12 cellular contexts compared by ENCODE assay signal in the genomic region with DNA sequence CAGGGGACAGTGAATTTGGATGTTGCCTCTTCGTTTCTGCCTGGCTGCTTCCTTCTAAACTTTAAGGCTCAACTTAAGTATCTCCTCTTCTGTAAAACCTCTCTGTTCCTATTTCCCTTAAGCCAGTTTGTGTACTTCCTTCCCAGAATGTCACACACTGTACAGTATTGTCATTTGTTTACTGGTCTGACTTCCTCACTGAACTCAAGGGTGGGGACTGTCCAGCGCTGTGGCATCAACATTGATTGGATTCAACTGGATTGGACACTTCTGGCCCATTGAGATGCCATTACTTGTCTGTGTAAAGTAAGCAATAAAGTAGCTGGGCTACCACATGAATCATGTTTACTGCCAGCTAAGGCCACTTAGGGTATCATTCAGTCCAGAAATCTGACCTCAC.
"Had no signal": no experiment of that assay in that cellular context is flagged by ENCODE, and none has a peak within 500 bp of the region (broad histone marks: within the 10 kb centered on the region; RNA-seq: fewer than 3 reads in every experiment).

No MANE protein-coding gene starts in this region.

- H3K4me3 ChIP-seq: skin epidermis had no signal

- H3K9me3 Mint-ChIP-seq: activated B cell treated with CpG ODN at 0.5 μM for 24 hours; activated CD4-positive, alpha-beta T cell treated with anti-CD3 and anti-CD28 coated beads, Interleukin-2, amount 10 ng/mL, durations not matched to agents 24 days and 14 days; activated naive CD8-positive, alpha-beta T cell treated with anti-CD3 and anti-CD28 coated beads, Interleukin-2, amount 50 U/mL, for 24 hours; natural killer cell treated with Interleukin-12 subunit alpha and Interleukin-12 subunit beta and Interleukin-15 and Interleukin-18, amount 100 ng/mL, for 72 hours; type B pancreatic cell had no signal

- DNase-seq: activated B cell treated with CpG ODN at 0.5 μM for 24 hours; activated CD4-positive, alpha-beta T cell treated with anti-CD3 and anti-CD28 coated beads, Interleukin-2, amount 10 ng/mL, durations not matched to agents 24 days and 14 days; activated CD8-positive, alpha-beta memory T cell treated with anti-CD3 and anti-CD28 coated beads for 24 hours; activated naive CD4-positive, alpha-beta T cell treated with Interleukin-2 at 50 U/mL for 16 hours; activated naive CD8-positive, alpha-beta T cell treated with anti-CD3 and anti-CD28 coated beads, Interleukin-2, amount 50 U/mL, for 24 hours; foreskin keratinocyte; head of caudate nucleus; occipital lobe; T-helper 17 cell had no signal

- H3K36me3 Mint-ChIP-seq: natural killer cell treated with Interleukin-12 subunit alpha and Interleukin-12 subunit beta and Interleukin-15 and Interleukin-18, amount 100 ng/mL, for 72 hours had no signal

- H3K27ac Mint-ChIP-seq: activated B cell treated with CpG ODN at 0.5 μM for 24 hours; activated CD4-positive, alpha-beta T cell treated with anti-CD3 and anti-CD28 coated beads, Interleukin-2, amount 10 ng/mL, durations not matched to agents 24 days and 14 days; activated naive CD8-positive, alpha-beta T cell treated with anti-CD3 and anti-CD28 coated beads, Interleukin-2, amount 50 U/mL, for 24 hours; natural killer cell treated with Interleukin-12 subunit alpha and Interleukin-12 subunit beta and Interleukin-15 and Interleukin-18, amount 100 ng/mL, for 72 hours; T-helper 17 cell; type B pancreatic cell had no signal

- H3K27me3 Mint-ChIP-seq: activated B cell treated with CpG ODN at 0.5 μM for 24 hours; activated CD4-positive, alpha-beta T cell treated with anti-CD3 and anti-CD28 coated beads, Interleukin-2, amount 10 ng/mL, durations not matched to agents 24 days and 14 days; activated naive CD8-positive, alpha-beta T cell treated with anti-CD3 and anti-CD28 coated beads, Interleukin-2, amount 50 U/mL, for 24 hours; natural killer cell treated with Interleukin-12 subunit alpha and Interleukin-12 subunit beta and Interleukin-15 and Interleukin-18, amount 100 ng/mL, for 72 hours; T-helper 17 cell; type B pancreatic cell had no signal

- H3K27me3 ChIP-seq: foreskin keratinocyte had no signal

- H3K4me1 ChIP-seq: foreskin keratinocyte had no signal

- H3K4me3 Mint-ChIP-seq: activated B cell treated with CpG ODN at 0.5 μM for 24 hours; activated CD4-positive, alpha-beta T cell treated with anti-CD3 and anti-CD28 coated beads, Interleukin-2, amount 10 ng/mL, durations not matched to agents 24 days and 14 days; activated naive CD8-positive, alpha-beta T cell treated with anti-CD3 and anti-CD28 coated beads, Interleukin-2, amount 50 U/mL, for 24 hours; natural killer cell treated with Interleukin-12 subunit alpha and Interleukin-12 subunit beta and Interleukin-15 and Interleukin-18, amount 100 ng/mL, for 72 hours; T-helper 17 cell; type B pancreatic cell had no signal

- H3K27ac ChIP-seq: foreskin keratinocyte had no signal

- ATAC-seq: activated naive CD8-positive, alpha-beta T cell treated with anti-CD3 and anti-CD28 coated beads, Interleukin-2, amount 50 U/mL, for 24 hours; foreskin keratinocyte; natural killer cell treated with Interleukin-12 subunit alpha and Interleukin-12 subunit beta and Interleukin-15 and Interleukin-18, amount 100 ng/mL, for 72 hours; T-helper 17 cell had no signal
